8 cellular contexts compared by ENCODE assay signal in genomic region chr17:20008242-20009051, GRCh38. TPM values are rescaled to one million over a fixed set of nuclear protein-coding genes. Genes with fewer than 3 reads are reported as not detected.
DNase-seq lines count a peak whose midpoint lies in the region; ATAC-seq and TF ChIP-seq lines count a peak whose summit lies in the region.

No MANE protein-coding gene starts in this region.

- 26 to 55% methylated on average over 15 to 35 of the region's 35 CpGs for WGBS in body of pancreas, 2 donors

- peaks cover 20% of the 10 kb centered on the region for H3K4me1 ChIP-seq in body of pancreas

- no peak for TF ChIP-seq POLR2A in body of pancreas (IDR thresholded peaks at IDR 0.05)

- H3K27me3 ChIP-seq in body of pancreas = no peaks in the 10 kb centered on the region

- peak; percentile 57 for DNase-seq in Daoy (ENCODE audit: low read depth)
- DNase-seq in NCI-H1105 (lab: John Stamatoyannopoulos, UW) = peak; percentile 38
- peak in 3 of 4 donors; percentile 19 to 30 (median 28) for DNase-seq in body of pancreas
- peak; percentile 83 for DNase-seq in islet precursor cell
- peak; percentile 1 to 2 for DNase-seq in stimulated activated CD4-positive, alpha-beta T cell treated with anti-CD3 and anti-CD28 coated beads, Interleukin-4, amount 100 ng/mL, for 4 hours
- no peak for DNase-seq in mesenteric fat pad (ENCODE audit: low spot score)

- intact Hi-C loops in body of pancreas (cut with DNase I) = no loop called here

- no peaks in the 10 kb centered on the region for H3K36me3 ChIP-seq in body of pancreas (replicated peaks in 1 of 2; ENCODE audit: insufficient read depth in 1 of 2, low read depth in 2 of 2)

- no peaks in the 10 kb centered on the region for H3K9me3 ChIP-seq in body of pancreas

- peak overlapping the region in 1 of 2 donors; percentile 64 for H3K4me3 ChIP-seq in body of pancreas

- no peak for TF ChIP-seq CTCF in body of pancreas (IDR thresholded peaks at IDR 0.05)

- no peak overlapping the region for H3K27ac ChIP-seq in body of pancreas

- ATAC-seq in GM21526 (IDR thresholded peaks at IDR 0.05; ENCODE audit: low FRiP score, unreplicated experiment) (peak; percentile 28), body of pancreas (peak; percentile 24), HG03196 (IDR thresholded peaks at IDR 0.05; ENCODE audit: unreplicated experiment) (no peak)

RNA-seq across cellular contexts. Expression of gene SPECC1, which starts 0.7 kb away (rescaled TPM):
- 38.8 and 43.0 TPM in 2 replicates for total RNA-seq in Daoy (2014; rRNA removed; shearing (Covaris generic))
- total RNA-seq in body of pancreas (10 to 100 TPM; 15.8 to 17.4 TPM), mesenteric fat pad (25.8 TPM)

RNA-seq across cellular contexts. Expression of gene AKAP10, which starts 30.8 kb away (rescaled TPM):
- 9.7 and 17.7 TPM in 2 replicates for total RNA-seq in Daoy (2014; rRNA removed; shearing (Covaris generic))
- total RNA-seq in body of pancreas (10 to 100 TPM; 11.9 to 13.2 TPM), mesenteric fat pad (29.5 TPM)
